In the genomic region with DNA sequence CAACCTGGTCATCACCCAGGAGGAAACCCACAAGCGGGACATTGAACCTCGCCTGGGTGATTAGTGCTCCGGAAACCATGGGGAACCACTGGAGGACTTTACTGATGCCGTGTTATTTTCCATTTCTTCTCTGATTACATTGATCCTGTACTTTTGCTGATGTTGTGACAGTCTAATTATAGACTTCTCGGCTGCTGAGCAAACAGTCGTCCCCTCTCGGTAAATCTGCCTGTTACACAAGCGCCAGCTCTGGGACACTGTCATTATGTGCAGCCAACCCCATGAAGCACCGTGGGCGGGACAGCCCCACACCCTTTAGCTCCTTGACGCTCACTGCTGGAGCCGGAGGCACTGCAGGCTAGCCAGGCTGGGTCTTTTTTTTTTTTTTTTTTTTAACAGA, we compare ENCODE assay signal across 21 cellular contexts. TPM values are rescaled to one million over a fixed set of nuclear protein-coding genes. Genes with fewer than 3 reads are reported as not detected.
A peak's percentile ranks its signal among the peaks of the same experiment; 100 is the strongest.
DNase-seq lines count a peak whose midpoint lies in the region; ATAC-seq and TF ChIP-seq lines count a peak whose summit lies in the region.
"Had no signal": no experiment of that assay in that cellular context is flagged by ENCODE, and none has a peak within 500 bp of the region (broad histone marks: within the 10 kb centered on the region; RNA-seq: fewer than 3 reads in every experiment).

No MANE protein-coding gene starts in this region.

- peak overlapping the region; percentile 35; the same call in 1 of the 2 replicates for H3K9ac ChIP-seq in MM.1S (ENCODE audit: low read length)
- H3K9ac ChIP-seq: BLaER1 had no signal

- peak; percentile 79 to 84 for ATAC-seq in right cardiac atrium
- ATAC-seq in gastrocnemius medialis, result peak; percentile 94
- ATAC-seq: gastroesophageal sphincter; natural killer cell; stimulated activated memory B cell treated with anti-CD40 and anti-IgM and Interleukin-4, amounts not matched to agents 10 μg/mL and 1 μg/mL and 100 μg/mL, for 72 hours had no signal

- H3K27me3 ChIP-seq in MM.1S (replicated peaks; ENCODE audit: insufficient read depth, low read length) (no peaks in the 10 kb centered on the region), right cardiac atrium (ENCODE audit: control insufficient read depth, insufficient read depth) (no peaks in the 10 kb centered on the region), gastrocnemius medialis (no peaks in the 10 kb centered on the region)
- H3K27me3 ChIP-seq: breast epithelium, gastroesophageal sphincter, thyroid gland had no signal

- H3K9me3 ChIP-seq in MM.1S (replicated peaks; ENCODE audit: insufficient read depth, low read length) (no peaks in the 10 kb centered on the region), right cardiac atrium (ENCODE audit: control insufficient read depth, low read length) (no peaks in the 10 kb centered on the region), gastrocnemius medialis (no peaks in the 10 kb centered on the region)
- H3K9me3 ChIP-seq: BLaER1, breast epithelium, gastroesophageal sphincter, thyroid gland had no signal

- H3K36me3 ChIP-seq in MM.1S (replicated peaks; ENCODE audit: insufficient read depth, low read length) (no peaks in the 10 kb centered on the region), gastrocnemius medialis (no peaks in the 10 kb centered on the region)
- H3K36me3 ChIP-seq: BLaER1, breast epithelium, gastroesophageal sphincter, thyroid gland, WERI-Rb-1 had no signal

- peaks cover 58% of the 10 kb centered on the region for H3K27me3 Mint-ChIP-seq in activated CD4-positive, alpha-beta T cell treated with anti-CD3 and anti-CD28 coated beads, Interleukin-2, amount 10 ng/mL, durations not matched to agents 24 days and 14 days
- H3K27me3 Mint-ChIP-seq: progenitor cell of endocrine pancreas; stimulated activated memory B cell treated with anti-CD40 and anti-IgM and Interleukin-4, amounts not matched to agents 10 μg/mL and 1 μg/mL and 100 μg/mL, for 72 hours had no signal

- TF ChIP-seq CTCF in MM.1S (IDR thresholded peaks at IDR 0.05; ENCODE audit: low read length) (no peak), gastrocnemius medialis (IDR thresholded peaks at IDR 0.05 in 4 of 5, conservative IDR thresholded peaks at IDR 0.05 in 1 of 5) (peak in 1 of 5 experiments; percentile 10)

- H3K4me3 ChIP-seq in MM.1S (ENCODE audit: low read length) (no peak overlapping the region; the same call in 1 of the 2 replicates), right cardiac atrium (ENCODE audit: low read length) (no peak overlapping the region), gastrocnemius medialis (peak overlapping the region in 1 of 4 donors; percentile 23)
- H3K4me3 ChIP-seq: BLaER1, breast epithelium, dorsolateral prefrontal cortex, gastroesophageal sphincter, thyroid gland had no signal

- H2AFZ ChIP-seq in MM.1S (ENCODE audit: low read length), result peak overlapping the region; percentile 53; the same call in 1 of the 2 replicates

- peak overlapping the region; percentile 71; the same call in 1 of the 2 replicates for H3K27ac ChIP-seq in MM.1S (ENCODE audit: low read length)
- peak overlapping the region; percentile 12 for H3K27ac ChIP-seq in right cardiac atrium (ENCODE audit: low read length)
- H3K27ac ChIP-seq in gastrocnemius medialis, result peak overlapping the region; percentile 87 to 90 (median 88)
- H3K27ac ChIP-seq: BLaER1, breast epithelium, dorsolateral prefrontal cortex, gastroesophageal sphincter, thyroid gland, WERI-Rb-1 had no signal

- WGBS in right cardiac atrium, result 55% methylated on average over 12 of the region's 12 CpGs

- peaks cover 25% of the 10 kb centered on the region for H3K79me2 ChIP-seq in MM.1S (ENCODE audit: low read length)

- H3K4me1 Mint-ChIP-seq in activated CD4-positive, alpha-beta T cell treated with anti-CD3 and anti-CD28 coated beads, Interleukin-2, amount 10 ng/mL, durations not matched to agents 24 days and 14 days, result peaks cover 7% of the 10 kb centered on the region

- TF ChIP-seq POLR2A in gastrocnemius medialis (IDR thresholded peaks at IDR 0.05), result peak; percentile 17 to 50

- peaks cover 13% of the 10 kb centered on the region for H3F3A ChIP-seq in MM.1S (ENCODE audit: insufficient read depth, low read length)

- intact Hi-C loops in right cardiac atrium (cut with DNase I) (loop anchor here in 2 of 4 donors (10.0 kb wide), 3 partner anchors 65 to 155 kb away; no protein-coding TSS in a partner anchor), gastrocnemius medialis (cut with DNase I; ENCODE audit: low total_unique reads) (loop anchor here (2.0 to 10.0 kb wide), 3 partner anchors 77 to 1365 kb away; no protein-coding TSS in a partner anchor)
- intact Hi-C loops in activated CD4-positive, alpha-beta T cell treated with anti-CD3 and anti-CD28 coated beads, Interleukin-2, amount 10 ng/mL, durations not matched to agents 24 days and 14 days (cut with micrococcal nuclease), result loop anchor here (10.0 kb wide), 1 partner anchor 1095 kb away; no protein-coding TSS in a partner anchor

- peak; percentile 78 for DNase-seq in MM.1S
- peak; percentile 71 for DNase-seq in NCI-H345 (lab: John Stamatoyannopoulos, UW)
- peak in 2 of 3 donors; percentile 54 to 80 for DNase-seq in right cardiac atrium
- DNase-seq in gastrocnemius medialis, result peak; percentile 83 to 90
- no peak for DNase-seq in kidney tubule cell (ENCODE audit: low spot score)
- no peak for DNase-seq in activated CD4-positive, alpha-beta T cell treated with anti-CD3 and anti-CD28 coated beads, Interleukin-2, amount 10 ng/mL, durations not matched to agents 24 days and 14 days
- no peak for DNase-seq in activated CD4-positive, CD25-positive, alpha-beta regulatory T cell (lab: John Stamatoyannopoulos, UW)
- DNase-seq: activated CD8-positive, alpha-beta memory T cell treated with anti-CD3 and anti-CD28 coated beads for 24 hours; natural killer cell; NCI-H2081 treated with DMSO at 0.1 percent for 48 hours; thyroid gland; WERI-Rb-1 had no signal

- H3K4me3 Mint-ChIP-seq in activated CD4-positive, alpha-beta T cell treated with anti-CD3 and anti-CD28 coated beads, Interleukin-2, amount 10 ng/mL, durations not matched to agents 24 days and 14 days, result no peak overlapping the region
- H3K4me3 Mint-ChIP-seq: activated T-helper 1 cell treated with anti-CD3 and anti-CD28 coated beads, Interleukin-12 subunit alpha, Interleukin-12 subunit beta, Interleukin-2, Interleukin-4 antibody, amounts not matched to agents 30 ng/mL and 10 ng/mL and 1 ng/mL, durations not matched to agents 14 hours and 24 hours and 36 hours; natural killer cell; stimulated activated memory B cell treated with anti-CD40 and anti-IgM and Interleukin-4, amounts not matched to agents 10 μg/mL and 1 μg/mL and 100 μg/mL, for 72 hours; T-helper 1 cell treated with Interleukin-12 subunit alpha and Interleukin-12 subunit beta and Interleukin-4 antibody, amounts not matched to agents 30 μg/mL and 1 μg/mL, for 36 hours had no signal

- H3K27ac Mint-ChIP-seq in activated CD4-positive, alpha-beta T cell treated with anti-CD3 and anti-CD28 coated beads, Interleukin-2, amount 10 ng/mL, durations not matched to agents 24 days and 14 days, result no peak overlapping the region
- H3K27ac Mint-ChIP-seq: activated T-helper 1 cell treated with anti-CD3 and anti-CD28 coated beads, Interleukin-12 subunit alpha, Interleukin-12 subunit beta, Interleukin-2, Interleukin-4 antibody, amounts not matched to agents 30 ng/mL and 10 ng/mL and 1 ng/mL, durations not matched to agents 14 hours and 24 hours and 36 hours; natural killer cell; progenitor cell of endocrine pancreas; stimulated activated memory B cell treated with anti-CD40 and anti-IgM and Interleukin-4, amounts not matched to agents 10 μg/mL and 1 μg/mL and 100 μg/mL, for 72 hours; T-helper 1 cell treated with Interleukin-12 subunit alpha and Interleukin-12 subunit beta and Interleukin-4 antibody, amounts not matched to agents 30 μg/mL and 1 μg/mL, for 36 hours had no signal

- H3K4me2 ChIP-seq in MM.1S (ENCODE audit: low read depth, low read length), result peak overlapping the region; percentile 45
- H3K4me2 ChIP-seq: BLaER1 had no signal

- no peaks in the 10 kb centered on the region for H4K20me1 ChIP-seq in MM.1S (ENCODE audit: insufficient read depth, low read length)
- H4K20me1 ChIP-seq: BLaER1 had no signal

- H3K9me3 Mint-ChIP-seq in activated CD4-positive, alpha-beta T cell treated with anti-CD3 and anti-CD28 coated beads, Interleukin-2, amount 10 ng/mL, durations not matched to agents 24 days and 14 days, result no peaks in the 10 kb centered on the region
- H3K9me3 Mint-ChIP-seq: activated T-helper 1 cell treated with anti-CD3 and anti-CD28 coated beads, Interleukin-12 subunit alpha, Interleukin-12 subunit beta, Interleukin-2, Interleukin-4 antibody, amounts not matched to agents 30 ng/mL and 10 ng/mL and 1 ng/mL, durations not matched to agents 14 hours and 24 hours and 36 hours; natural killer cell; stimulated activated memory B cell treated with anti-CD40 and anti-IgM and Interleukin-4, amounts not matched to agents 10 μg/mL and 1 μg/mL and 100 μg/mL, for 72 hours; T-helper 1 cell treated with Interleukin-12 subunit alpha and Interleukin-12 subunit beta and Interleukin-4 antibody, amounts not matched to agents 30 μg/mL and 1 μg/mL, for 36 hours had no signal

- in situ Hi-C loops in gastrocnemius medialis (cut with MboI; ENCODE audit: low sequenced_read_pairs in 4 of 4), result loop anchor here in 1 of 4 donors (10.0 kb wide), 1 partner anchor 235 kb away; a partner anchor contains a TSS

- H3K9me2 ChIP-seq in MM.1S (replicated peaks; ENCODE audit: insufficient read depth, low read length), result no peaks in the 10 kb centered on the region

- no peaks in the 10 kb centered on the region for H3K36me3 Mint-ChIP-seq in activated CD4-positive, alpha-beta T cell treated with anti-CD3 and anti-CD28 coated beads, Interleukin-2, amount 10 ng/mL, durations not matched to agents 24 days and 14 days (ENCODE audit: low read depth)
- H3K36me3 Mint-ChIP-seq: natural killer cell; stimulated activated memory B cell treated with anti-CD40 and anti-IgM and Interleukin-4, amounts not matched to agents 10 μg/mL and 1 μg/mL and 100 μg/mL, for 72 hours had no signal

- H3K4me1 ChIP-seq in MM.1S (ENCODE audit: low read length) (peaks cover 33% of the 10 kb centered on the region), right cardiac atrium (ENCODE audit: control insufficient read depth, insufficient read depth, low read length) (no peaks in the 10 kb centered on the region), gastrocnemius medialis (peaks cover 29 to 37% of the 10 kb centered on the region in 2 donors)

RNA-seq across cellular contexts. Expression of a gene that starts 6.0 kb away (rescaled TPM):
- total RNA-seq in right cardiac atrium, result 10 to 100 TPM; 20.4 to 33.1 (median 31.7) TPM
- polyA plus RNA-seq in right cardiac atrium, result 9.5 TPM
- total RNA-seq in gastrocnemius medialis, result 10 to 100 TPM in 1 of 4 donors, 1 to 10 TPM in 3; 2.3 to 21.8 (median 6.4) TPM
- total RNA-seq in activated CD4-positive, alpha-beta T cell treated with anti-CD3 and anti-CD28 coated beads, Interleukin-2, amount 10 ng/mL, durations not matched to agents 24 days and 14 days, result 3.1 and 3.5 TPM in 2 replicates
- total RNA-seq: epithelial cell of proximal tubule had no signal

Comparison
In these comparisons a context has a peak if more than half of its experiments do, and no peak if none do; other contexts are left out.
1. DNase-seq: peak in MM.1S (single experiment), NCI-H345 (single experiment), right cardiac atrium (2 of 3) and gastrocnemius medialis (2 of 2); none in kidney tubule cell (single experiment), activated CD4-positive, alpha-beta T cell treated with anti-CD3 and anti-CD28 coated beads, Interleukin-2, amount 10 ng/mL, durations not matched to agents 24 days and 14 days (single experiment) and activated CD4-positive, CD25-positive, alpha-beta regulatory T cell (0 of 4).
2. H3K27ac ChIP-seq: peak in every context shown above with its lines; median percentile 88 in gastrocnemius medialis; 71 in MM.1S; 12 in right cardiac atrium.